In genomic region chr7:25852249-25852994, GRCh38 we compare ENCODE assay signal across 8 cellular contexts.
A peak's percentile ranks its signal among the peaks of the same experiment; 100 is the strongest.
DNase-seq lines count a peak whose midpoint lies in the region; FAIRE-seq and TF ChIP-seq lines count a peak whose summit lies in the region.

No MANE protein-coding gene starts in this region.

- FAIRE-seq in HTR-8/SVneo (lab: Jason Lieb, UNC) = no peak
- FAIRE-seq in H54 (lab: Jason Lieb, UNC) = no peak

- no peaks in the 10 kb centered on the region; the same call in 1 of the 2 replicates for H3K36me3 ChIP-seq in OCI-LY1 (ENCODE audit: insufficient read depth, low read length)

- peak overlapping the region; percentile 67 for H3K4me2 ChIP-seq in OCI-LY1 (ENCODE audit: low read length)

- H4K20me1 ChIP-seq in OCI-LY1 (ENCODE audit: insufficient read depth, low read length) = no peaks in the 10 kb centered on the region

- intact Hi-C loops in posterior vena cava (cut with DNase I) = loop anchor here (5.0 to 10.0 kb wide), 4 partner anchors 285 to 1312 kb away; partner anchors contain the start of gene HOXA9 (in 1 of the 2)

- H3K4me3 ChIP-seq in OCI-LY1 (ENCODE audit: low read depth, low read length, poor library complexity, severe bottlenecking) (peak overlapping the region; percentile 53), fibroblast of mammary gland (ENCODE audit: control insufficient read depth, low read depth, low read length) (peak overlapping the region; percentile 1)

- 0 out of 2 replicates have a peak, but pooled peaks cover 3% of the 10 kb centered on the region for H3F3A ChIP-seq in OCI-LY1 (ENCODE audit: insufficient read depth, low read length)

- TF ChIP-seq CTCF in OCI-LY1 (IDR thresholded peaks at IDR 0.05; ENCODE audit: low read length) (no peak), fibroblast of mammary gland (conservative IDR thresholded peaks at IDR 0.05; ENCODE audit: control insufficient read depth, insufficient read depth, low read depth, low read length) (no peak)

- no peak overlapping the region for H2AFZ ChIP-seq in OCI-LY1 (ENCODE audit: low read length)

- DNase-seq in EL = peak; percentile 18
- peak; percentile 69 for DNase-seq in fibroblast of mammary gland (ENCODE audit: low read depth)
- DNase-seq in posterior vena cava (ENCODE audit: low spot score) = peak; percentile 83
- no peak for DNase-seq in stimulated activated CD4-positive, alpha-beta T cell treated with anti-CD3 and anti-CD28 coated beads, Interleukin-1b, Interleukin-23, amount 100 ng/mL, for 48 hours
- DNase-seq in HTR-8/SVneo (ENCODE audit: insufficient read length, low spot score) = no peak
- no peak for DNase-seq in H54 (ENCODE audit: insufficient read length, low spot score)
- DNase-seq in SKM-1 (lab: John Stamatoyannopoulos, UW; ENCODE audit: unreplicated experiment) = no peak

- H3K27me3 ChIP-seq in OCI-LY1 (ENCODE audit: insufficient read depth, low read length) = no peaks in the 10 kb centered on the region

- peak overlapping the region; percentile 42; the same call in 1 of the 2 replicates for H3K9ac ChIP-seq in OCI-LY1 (ENCODE audit: low read length)

- H3K9me3 ChIP-seq in OCI-LY1 (ENCODE audit: low read length) = peaks cover 3% of the 10 kb centered on the region; the same call in 1 of the 2 replicates

- no peak for TF ChIP-seq POLR2A in H54 (IDR thresholded peaks at IDR 0.05; ENCODE audit: low read depth, low read length)

- H3K79me2 ChIP-seq in OCI-LY1 (ENCODE audit: insufficient read depth, low read length) = no peaks in the 10 kb centered on the region

- H3K27ac ChIP-seq in OCI-LY1 (ENCODE audit: low read depth, low read length, poor library complexity, severe bottlenecking) = no peak overlapping the region

- H3K4me1 ChIP-seq in OCI-LY1 (ENCODE audit: insufficient read depth, low read length, severe bottlenecking) = peaks cover 26% of the 10 kb centered on the region

- no peaks in the 10 kb centered on the region for H3K9me2 ChIP-seq in OCI-LY1 (ENCODE audit: low read depth, low read length)

Comparison
In these comparisons a context has a peak if more than half of its experiments do, and no peak if none do; other contexts are left out.
1. DNase-seq: peak in EL (single experiment), fibroblast of mammary gland (single experiment) and posterior vena cava (single experiment); none in stimulated activated CD4-positive, alpha-beta T cell treated with anti-CD3 and anti-CD28 coated beads, Interleukin-1b, Interleukin-23, amount 100 ng/mL, for 48 hours (single experiment), HTR-8/SVneo (single experiment), H54 (single experiment) and SKM-1 (single experiment).